In genomic region chr17:80362428-80363119, GRCh38 we compare ENCODE assay signal across 17 cellular contexts. TPM values are rescaled to one million over a fixed set of nuclear protein-coding genes. Genes with fewer than 3 reads are reported as not detected.
DNase-seq lines count a peak whose midpoint lies in the region; ATAC-seq and TF ChIP-seq lines count a peak whose summit lies in the region.
"Had no signal": no experiment of that assay in that cellular context is flagged by ENCODE, and none has a peak within 500 bp of the region (broad histone marks: within the 10 kb centered on the region; RNA-seq: fewer than 3 reads in every experiment).

No MANE protein-coding gene starts in this region.

- CTCF ChIA-PET in RWPE1 (lab: Yijun Ruan, JAX): interaction anchor here (0.6 kb wide), 2 partner anchors 11 to 367 kb away, joined by 4 to 9 read pairs; no protein-coding TSS in a partner anchor

- 95% methylated on average over 15 of the region's 18 CpGs for WGBS in mesenchymal stem cell

- ATAC-seq in HG02798 (IDR thresholded peaks at IDR 0.05; ENCODE audit: poor library complexity, unreplicated experiment): no peak

- H3K4me1 ChIP-seq in mesenchymal stem cell (ENCODE audit: control insufficient read depth, insufficient read depth, low read depth, low read length): no peaks in the 10 kb centered on the region
- no peaks in the 10 kb centered on the region for H3K4me1 ChIP-seq in effector memory CD4-positive, alpha-beta T cell (ENCODE audit: control insufficient read depth, insufficient read depth, low read length, poor library complexity, severe bottlenecking)
- H3K4me1 ChIP-seq: transverse colon had no signal

- no peaks in the 10 kb centered on the region for H3K9me3 ChIP-seq in mesenchymal stem cell (ENCODE audit: control insufficient read depth, low read length)
- H3K9me3 ChIP-seq in effector memory CD4-positive, alpha-beta T cell (ENCODE audit: control insufficient read depth, low read length): no peaks in the 10 kb centered on the region
- H3K9me3 ChIP-seq: neutrophil, transverse colon had no signal

- H2BK15ac ChIP-seq in mesenchymal stem cell (ENCODE audit: low read depth, poor library complexity, severe bottlenecking): no peak overlapping the region

- no peak overlapping the region for H3K18ac ChIP-seq in mesenchymal stem cell (ENCODE audit: low read depth in 1 of 2, low read length in 2 of 2)

- H4K8ac ChIP-seq in mesenchymal stem cell (ENCODE audit: low read length): no peak overlapping the region

- no peak overlapping the region for H2BK120ac ChIP-seq in mesenchymal stem cell (ENCODE audit: low read depth, low read length)

- no peak overlapping the region for H4K91ac ChIP-seq in mesenchymal stem cell (ENCODE audit: low read length)

- H3K4ac ChIP-seq in mesenchymal stem cell (ENCODE audit: low read depth in 1 of 2, low read length in 2 of 2): no peak overlapping the region

- H3K14ac ChIP-seq in mesenchymal stem cell (ENCODE audit: low read length in 2 of 2): no peak overlapping the region

- H2AFZ ChIP-seq in mesenchymal stem cell (ENCODE audit: low read depth, low read length): no peak overlapping the region

- H3K27me3 ChIP-seq in mesenchymal stem cell (ENCODE audit: control insufficient read depth in 1 of 2, insufficient read depth in 1 of 2, low read length in 2 of 2): no peaks in the 10 kb centered on the region
- H3K27me3 ChIP-seq in effector memory CD4-positive, alpha-beta T cell (replicated peaks; ENCODE audit: control insufficient read depth, insufficient read depth, low read length, poor library complexity, severe bottlenecking): no peaks in the 10 kb centered on the region
- H3K27me3 ChIP-seq: cardiac muscle cell, neutrophil, transverse colon had no signal

- DNase-seq in AG09319 (ENCODE audit: extremely low read depth, low read depth) (peak; percentile 7), RPMI7951 (ENCODE audit: low read depth) (peak; percentile 3), fibroblast of pulmonary artery (ENCODE audit: low read depth) (peak; percentile 70), mesenchymal stem cell (no peak), RWPE1 (ENCODE audit: low spot score) (no peak), glomerular visceral epithelial cell (ENCODE audit: extremely low spot score) (no peak)
- no peak for DNase-seq in effector memory CD4-positive, alpha-beta T cell
- DNase-seq: activated CD4-positive, alpha-beta T cell treated with anti-CD3 and anti-CD28 coated beads for 4 hours; Calu3; mesendoderm; MV-4-11; SW 1271; transverse colon had no signal

- peaks cover 10% of the 10 kb centered on the region for H3K79me1 ChIP-seq in mesenchymal stem cell (replicated peaks; ENCODE audit: low read length, poor library complexity, severe bottlenecking)

- H2BK12ac ChIP-seq in mesenchymal stem cell (ENCODE audit: low read length in 2 of 2): no peak overlapping the region

- H3K4me3 ChIP-seq in fibroblast of pulmonary artery (replicated peaks; ENCODE audit: low read depth, low read length) (no peak overlapping the region), mesenchymal stem cell (ENCODE audit: insufficient read depth in 1 of 2, low read depth in 1 of 2, low read length in 2 of 2) (no peak overlapping the region)
- no peak overlapping the region for H3K4me3 ChIP-seq in effector memory CD4-positive, alpha-beta T cell (ENCODE audit: insufficient read depth, low read depth, low read length, poor library complexity, severe bottlenecking)
- H3K4me3 ChIP-seq: cardiac muscle cell, transverse colon had no signal

- no peak overlapping the region for H2AK5ac ChIP-seq in mesenchymal stem cell (ENCODE audit: low read length, severe bottlenecking)

- POLR2A ChIA-PET in RWPE1 (lab: Yijun Ruan, JAX; ENCODE audit: low non-redundant PET): no interaction called here

- TF ChIP-seq CTCF in AG09319 (IDR thresholded peaks at IDR 0.05; ENCODE audit: low read depth, low read length) (no peak), fibroblast of pulmonary artery (IDR thresholded peaks at IDR 0.05; ENCODE audit: low read length, missing control alignments) (no peak), RWPE1 (conservative IDR thresholded peaks at IDR 0.05; ENCODE audit: low read depth) (no peak)

- no peak overlapping the region for H2BK5ac ChIP-seq in mesenchymal stem cell (ENCODE audit: low read depth, low read length, poor library complexity, severe bottlenecking)

- H3K23ac ChIP-seq in mesenchymal stem cell (ENCODE audit: low read length in 2 of 2): no peak overlapping the region

- H3K9ac ChIP-seq in mesenchymal stem cell (ENCODE audit: low read length): peak overlapping the region; percentile 15

- H3K27ac ChIP-seq in mesenchymal stem cell (ENCODE audit: low read length, poor library complexity, severe bottlenecking) (no peak overlapping the region), RWPE1 (no peak overlapping the region)
- H3K27ac ChIP-seq in effector memory CD4-positive, alpha-beta T cell (ENCODE audit: insufficient read depth, low read length, poor library complexity, severe bottlenecking): no peak overlapping the region
- H3K27ac ChIP-seq: cardiac muscle cell, epithelial cell of prostate, neutrophil, transverse colon had no signal

- H3K36me3 ChIP-seq in mesenchymal stem cell (ENCODE audit: control insufficient read depth in 1 of 2, insufficient read depth in 2 of 2, low read depth in 1 of 2, low read length in 2 of 2): peaks cover 81 to 97% of the 10 kb centered on the region in 2 experiments
- H3K36me3 ChIP-seq in effector memory CD4-positive, alpha-beta T cell (ENCODE audit: control insufficient read depth, insufficient read depth, low read length): peaks cover 99% of the 10 kb centered on the region

- no peak overlapping the region for H3K4me2 ChIP-seq in mesenchymal stem cell (ENCODE audit: low read length, poor library complexity, severe bottlenecking)

RNA-seq across cellular contexts. Expression of gene ENDOV, which starts 52.4 kb away (rescaled TPM):
- 7.0 and 10.5 TPM in 2 replicates for total RNA-seq in RPMI7951 (2014; rRNA removed; shearing (Covaris generic))
- 13.7 TPM for polyA plus RNA-seq in mesenchymal stem cell (2013, experiment 1 of 2)
- polyA plus RNA-seq in mesenchymal stem cell (2013, experiment 2 of 2): 12.8 TPM

Comparison
In these comparisons a context has a peak if more than half of its experiments do, and no peak if none do; other contexts are left out.
1. DNase-seq: peak in AG09319 (single experiment), RPMI7951 (single experiment) and fibroblast of pulmonary artery (single experiment); none in mesenchymal stem cell (single experiment), RWPE1 (single experiment), glomerular visceral epithelial cell (single experiment) and effector memory CD4-positive, alpha-beta T cell (0 of 3).